19 cellular contexts compared by ENCODE assay signal in the genomic region with DNA sequence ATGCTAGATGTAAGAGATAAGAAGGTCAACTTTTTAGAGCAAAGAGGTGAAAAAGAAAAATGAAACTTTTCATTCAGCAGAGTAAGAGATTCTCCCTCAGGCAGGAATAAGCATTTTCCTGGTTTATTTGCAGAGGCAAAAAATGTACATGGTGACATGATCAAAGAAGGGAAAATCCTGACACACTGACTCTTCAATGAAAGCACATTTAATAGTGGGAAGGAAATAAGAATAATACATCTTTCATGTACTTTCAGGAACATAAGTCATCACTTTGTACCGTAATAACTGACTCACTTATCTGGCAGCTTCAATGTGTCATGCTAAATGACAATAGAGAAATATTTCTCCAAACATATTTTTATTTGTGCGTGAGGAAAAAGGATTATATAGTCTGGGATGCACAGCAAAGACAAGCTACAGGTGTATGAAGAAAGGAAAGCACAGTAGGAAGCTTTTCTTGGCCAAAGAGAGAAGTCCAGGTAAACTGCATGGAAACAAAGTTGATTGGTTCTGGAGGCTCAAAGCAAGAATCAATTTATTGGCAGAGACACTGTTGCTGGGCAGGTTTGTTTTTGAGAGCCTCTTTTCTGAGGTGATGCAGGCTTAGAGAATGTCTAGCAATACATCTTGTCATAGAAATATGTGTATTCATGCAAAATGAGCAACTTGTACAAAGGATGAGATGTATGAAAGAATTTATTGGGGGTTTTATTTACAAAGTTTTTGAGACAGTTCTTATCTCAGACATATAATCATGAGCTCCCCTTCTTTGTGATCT.
DNase-seq lines count a peak whose midpoint lies in the region; ATAC-seq, FAIRE-seq and TF ChIP-seq lines count a peak whose summit lies in the region.
"Had no signal": no experiment of that assay in that cellular context is flagged by ENCODE, and none has a peak within 500 bp of the region (broad histone marks: within the 10 kb centered on the region; RNA-seq: fewer than 3 reads in every experiment).

No MANE protein-coding gene starts in this region.

- no peak overlapping the region for H3K4me3 Mint-ChIP-seq in activated T-helper 17 cell treated with anti-CD3 and anti-CD28 coated beads, Interleukin-2, amount 50 U/mL, for 72 hours
- no peak overlapping the region for H3K4me3 Mint-ChIP-seq in chondrocyte (ENCODE audit: unreplicated experiment)
- H3K4me3 Mint-ChIP-seq: activated CD4-positive, alpha-beta T cell treated with anti-CD3 and anti-CD28 coated beads for 36 hours; activated naive CD8-positive, alpha-beta T cell treated with anti-CD3 and anti-CD28 coated beads, Interleukin-2, amount 10 ng/mL, durations not matched to agents 7 days and 5 days; neural crest cell had no signal

- H3K27me3 Mint-ChIP-seq in activated T-helper 17 cell treated with anti-CD3 and anti-CD28 coated beads, Interleukin-2, amount 50 U/mL, for 72 hours: no peaks in the 10 kb centered on the region
- peaks cover 2% of the 10 kb centered on the region for H3K27me3 Mint-ChIP-seq in chondrocyte (ENCODE audit: low read depth)
- H3K27me3 Mint-ChIP-seq: activated CD4-positive, alpha-beta T cell treated with anti-CD3 and anti-CD28 coated beads for 36 hours; activated naive CD8-positive, alpha-beta T cell treated with anti-CD3 and anti-CD28 coated beads, Interleukin-2, amount 10 ng/mL, durations not matched to agents 7 days and 5 days had no signal

- H3K9ac ChIP-seq in adipocyte (ENCODE audit: low read length): no peak overlapping the region

- peak overlapping the region; percentile 54 to 70; a peak in 4 of 6 replicates for H3K27ac ChIP-seq in A549
- H3K27ac ChIP-seq: skin epidermis, stomach had no signal

- peak overlapping the region; percentile 61 for H3K4me2 ChIP-seq in A549

- WGBS in A549 (ENCODE audit: missing lambda C conversion rate): 0% methylated on average over 2 of the region's 2 CpGs

- H3K4me1 ChIP-seq in A549 (peaks cover 15% of the 10 kb centered on the region; the same call in 1 of the 3 replicates), adipocyte (ENCODE audit: control insufficient read depth, insufficient read depth, low read length) (no peaks in the 10 kb centered on the region)
- H3K4me1 ChIP-seq: stomach had no signal

- TF ChIP-seq POLR2A in A549 (IDR thresholded peaks at IDR 0.05; ENCODE audit: low read length): no peak

- no peaks in the 10 kb centered on the region for H3K4me1 Mint-ChIP-seq in activated T-helper 17 cell treated with anti-CD3 and anti-CD28 coated beads, Interleukin-2, amount 50 U/mL, for 72 hours
- H3K4me1 Mint-ChIP-seq in chondrocyte (ENCODE audit: low read depth): no peaks in the 10 kb centered on the region
- H3K4me1 Mint-ChIP-seq: activated CD4-positive, alpha-beta T cell treated with anti-CD3 and anti-CD28 coated beads for 36 hours; activated naive CD8-positive, alpha-beta T cell treated with anti-CD3 and anti-CD28 coated beads, Interleukin-2, amount 10 ng/mL, durations not matched to agents 7 days and 5 days had no signal

- peaks cover 4% of the 10 kb centered on the region for H3K9me3 Mint-ChIP-seq in activated T-helper 17 cell treated with anti-CD3 and anti-CD28 coated beads, Interleukin-2, amount 50 U/mL, for 72 hours
- no peaks in the 10 kb centered on the region for H3K9me3 Mint-ChIP-seq in chondrocyte (ENCODE audit: low read depth)
- H3K9me3 Mint-ChIP-seq: activated naive CD8-positive, alpha-beta T cell treated with anti-CD3 and anti-CD28 coated beads, Interleukin-2, amount 10 ng/mL, durations not matched to agents 7 days and 5 days; neural crest cell had no signal

- no peaks in the 10 kb centered on the region for H3K27me3 ChIP-seq in adipocyte (replicated peaks; ENCODE audit: control insufficient read depth, insufficient read depth, low read length)
- H3K27me3 ChIP-seq: stomach had no signal

- no peaks in the 10 kb centered on the region for H3K9me3 ChIP-seq in A549
- H3K9me3 ChIP-seq in adipocyte (ENCODE audit: control insufficient read depth, low read length): no peaks in the 10 kb centered on the region
- H3K9me3 ChIP-seq: stomach had no signal

- no peaks in the 10 kb centered on the region for H3K36me3 ChIP-seq in adipocyte (ENCODE audit: control insufficient read depth, insufficient read depth, low read length, severe bottlenecking)
- H3K36me3 ChIP-seq: stomach had no signal

- no peak overlapping the region for H3K4me3 ChIP-seq in A549
- H3K4me3 ChIP-seq in adipocyte (ENCODE audit: low read length): no peak overlapping the region
- H3K4me3 ChIP-seq in foreskin fibroblast (ENCODE audit: low read depth in 1 of 2, low read length in 2 of 2): no peak overlapping the region
- H3K4me3 ChIP-seq: skin epidermis, stomach had no signal

- TF ChIP-seq EP300 in A549 (IDR thresholded peaks at IDR 0.05): peak; percentile 28 to 56; a peak in 2 of 5 replicates

- POLR2A ChIA-PET in A549 (lab: Yijun Ruan, JAX): no interaction called here

- CTCF ChIA-PET in A549 (lab: Yijun Ruan, JAX): no interaction called here

- DNase-seq in A549 (ENCODE audit: low read depth in 1 of 2, low spot score in 1 of 2) (peak; percentile 8 to 80), HT1080 (ENCODE audit: low read depth) (peak; percentile 65), adipocyte (ENCODE audit: low read depth) (peak; percentile 45), foreskin fibroblast (peak; percentile 12 to 30), globus pallidus (ENCODE audit: low spot score) (no peak), ureter (ENCODE audit: low spot score) (no peak), chondrocyte (ENCODE audit: low spot score) (no peak)
- DNase-seq: activated CD4-positive, alpha-beta T cell treated with anti-CD3 and anti-CD28 coated beads for 36 hours; activated naive CD8-positive, alpha-beta T cell treated with anti-CD3 and anti-CD28 coated beads, Interleukin-2, amount 10 ng/mL, durations not matched to agents 7 days and 5 days; activated T-cell treated with anti-CD3 and anti-CD28 coated beads for 4 hours; COR-L47; cortex of kidney; NCI-H1105 treated with DMSO at 0.1 percent for 48 hours; OCI-M1; stomach; T-helper 2 cell had no signal

- no peak overlapping the region for H3K27ac Mint-ChIP-seq in activated T-helper 17 cell treated with anti-CD3 and anti-CD28 coated beads, Interleukin-2, amount 50 U/mL, for 72 hours
- no peak overlapping the region for H3K27ac Mint-ChIP-seq in chondrocyte (ENCODE audit: unreplicated experiment)
- H3K27ac Mint-ChIP-seq: activated CD4-positive, alpha-beta T cell treated with anti-CD3 and anti-CD28 coated beads for 36 hours; activated naive CD8-positive, alpha-beta T cell treated with anti-CD3 and anti-CD28 coated beads, Interleukin-2, amount 10 ng/mL, durations not matched to agents 7 days and 5 days had no signal

- H3K36me3 Mint-ChIP-seq in activated T-helper 17 cell treated with anti-CD3 and anti-CD28 coated beads, Interleukin-2, amount 50 U/mL, for 72 hours (ENCODE audit: low read depth): no peaks in the 10 kb centered on the region
- H3K36me3 Mint-ChIP-seq in chondrocyte (ENCODE audit: low read depth): no peaks in the 10 kb centered on the region
- H3K36me3 Mint-ChIP-seq: activated naive CD8-positive, alpha-beta T cell treated with anti-CD3 and anti-CD28 coated beads, Interleukin-2, amount 10 ng/mL, durations not matched to agents 7 days and 5 days had no signal

- ATAC-seq in A549: peak; percentile 89 to 90
- no peak for ATAC-seq in activated T-helper 17 cell treated with anti-CD3 and anti-CD28 coated beads, Interleukin-2, amount 50 U/mL, for 72 hours (replicated peaks)
- ATAC-seq: activated CD4-positive, alpha-beta T cell treated with anti-CD3 and anti-CD28 coated beads for 36 hours had no signal

- FAIRE-seq in A549 (lab: Jason Lieb, UNC): peak; percentile 93

- TF ChIP-seq RAD21 in A549 (conservative IDR thresholded peaks at IDR 0.05 in 1 of 2, IDR thresholded peaks at IDR 0.05 in 1 of 2): no peak

- TF ChIP-seq CTCF in A549 (IDR thresholded peaks at IDR 0.05) (no peak), foreskin fibroblast (IDR thresholded peaks at IDR 0.05; ENCODE audit: low read depth, low read length) (no peak), chondrocyte (IDR thresholded peaks at IDR 0.05) (no peak)

TF ChIP-seq in A549, 52 proteins besides CTCF, POLR2A, EP300 and RAD21 (continues in another document):
- TF ChIP-seq CEBPB (IDR thresholded peaks at IDR 0.05): peak in 1 of 2 experiments; percentile 55; a peak in 2 of 4 replicates
- TF ChIP-seq HMGXB4 (CRISPR knock-in tag; IDR thresholded peaks at IDR 0.05; ENCODE audit: borderline replicate concordance): no peak
- no peak for TF ChIP-seq ATOH8 (CRISPR knock-in tag; IDR thresholded peaks at IDR 0.05; ENCODE audit: low read depth)
- TF ChIP-seq ZC3H11A (IDR thresholded peaks at IDR 0.05): no peak
- TF ChIP-seq ZFP36 (IDR thresholded peaks at IDR 0.05; ENCODE audit: borderline replicate concordance, partially characterized antibody): no peak
- TF ChIP-seq POLR2AphosphoS2 (conservative IDR thresholded peaks at IDR 0.05; ENCODE audit: low read length): no peak
- no peak for TF ChIP-seq RCOR1 (IDR thresholded peaks at IDR 0.05; ENCODE audit: low read depth, low read length)
- TF ChIP-seq, protein P1, sequence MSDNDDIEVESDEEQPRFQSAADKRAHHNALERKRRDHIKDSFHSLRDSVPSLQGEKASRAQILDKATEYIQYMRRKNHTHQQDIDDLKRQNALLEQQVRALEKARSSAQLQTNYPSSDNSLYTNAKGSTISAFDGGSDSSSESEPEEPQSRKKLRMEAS (IDR thresholded peaks at IDR 0.05): peak; percentile 30; the same call in 1 of the 2 replicates
- no peak for TF ChIP-seq KDM1A (IDR thresholded peaks at IDR 0.05; ENCODE audit: low read depth)
- no peak for TF ChIP-seq NR3C1 (IDR thresholded peaks at IDR 0.05)
- TF ChIP-seq JUN (IDR thresholded peaks at IDR 0.05): no peak; a peak in 1 of 5 replicates
- no peak for TF ChIP-seq KDM5A (IDR thresholded peaks at IDR 0.05)

Comparison
In these comparisons a context has a peak if more than half of its experiments do, and no peak if none do; other contexts are left out.
1. DNase-seq: peak in A549 (2 of 2), HT1080 (single experiment), adipocyte (single experiment) and foreskin fibroblast (2 of 2); none in globus pallidus (single experiment), ureter (single experiment) and chondrocyte (single experiment).